Comparison of ENCODE assay signal across 9 cellular contexts in genomic region chr3:66253790-66254620, GRCh38. TPM values are rescaled to one million over a fixed set of nuclear protein-coding genes. Genes with fewer than 3 reads are reported as not detected.
DNase-seq lines count a peak whose midpoint lies in the region; ATAC-seq and TF ChIP-seq lines count a peak whose summit lies in the region.
"Had no signal": no experiment of that assay in that cellular context is flagged by ENCODE, and none has a peak within 500 bp of the region (broad histone marks: within the 10 kb centered on the region; RNA-seq: fewer than 3 reads in every experiment).

No MANE protein-coding gene starts in this region.

- no peak overlapping the region for H3K9ac ChIP-seq in NT2/D1 (ENCODE audit: insufficient read length, low read depth)

- no peak for ATAC-seq in activated CD8-positive, alpha-beta T cell treated with anti-CD3 and anti-CD28 coated beads for 36 hours
- ATAC-seq in activated CD8-positive, alpha-beta T cell treated with anti-CD3 and anti-CD28 coated beads, Interleukin-2, amount 10 ng/mL, durations not matched to agents 7 days and 5 days: no peak

- H3K9me3 Mint-ChIP-seq in activated CD8-positive, alpha-beta T cell treated with anti-CD3 and anti-CD28 coated beads for 36 hours: no peaks in the 10 kb centered on the region
- H3K9me3 Mint-ChIP-seq in activated CD8-positive, alpha-beta T cell treated with anti-CD3 and anti-CD28 coated beads, Interleukin-2, amount 10 ng/mL, durations not matched to agents 7 days and 5 days (ENCODE audit: insufficient read depth): no peaks in the 10 kb centered on the region

- CTCF ChIA-PET in activated CD8-positive, alpha-beta T cell treated with anti-CD3 and anti-CD28 coated beads for 36 hours (lab: Charles Lee): interaction anchor here (0.6 to 3.3 kb wide), 36 partner anchors 8 to 717 kb away, joined by 3 to 34 read pairs (median 5); no protein-coding TSS in a partner anchor
- CTCF ChIA-PET in activated CD8-positive, alpha-beta T cell treated with anti-CD3 and anti-CD28 coated beads, Interleukin-2, amount 10 ng/mL, durations not matched to agents 7 days and 5 days (lab: Charles Lee): interaction anchor here (0.6 to 4.1 kb wide), 36 partner anchors 10 to 735 kb away, joined by 3 to 41 read pairs (median 4); partner anchors contain the start of gene SLC25A26

- no peak for TF ChIP-seq EP300 in ovary (IDR thresholded peaks at IDR 0.05)

- H3K9me3 ChIP-seq in NT2/D1 (ENCODE audit: insufficient read depth, low read length) (no peaks in the 10 kb centered on the region), ovary (no peaks in the 10 kb centered on the region)

- H3K36me3 ChIP-seq in NT2/D1 (ENCODE audit: insufficient read depth, insufficient read length, low read length): peaks cover 2% of the 10 kb centered on the region
- H3K36me3 ChIP-seq in ovary: no peaks in the 10 kb centered on the region

- H3K27me3 ChIP-seq in NT2/D1 (ENCODE audit: insufficient read depth, insufficient read length) (no peaks in the 10 kb centered on the region), ovary (no peaks in the 10 kb centered on the region)

- H3K27me3 Mint-ChIP-seq in activated CD8-positive, alpha-beta T cell treated with anti-CD3 and anti-CD28 coated beads for 36 hours: no peaks in the 10 kb centered on the region
- no peaks in the 10 kb centered on the region for H3K27me3 Mint-ChIP-seq in activated CD8-positive, alpha-beta T cell treated with anti-CD3 and anti-CD28 coated beads, Interleukin-2, amount 10 ng/mL, durations not matched to agents 7 days and 5 days (ENCODE audit: low read depth)
- H3K27me3 Mint-ChIP-seq: activated naive CD8-positive, alpha-beta T cell had no signal

- H3K27ac ChIP-seq in epithelial cell of prostate: no peak overlapping the region
- no peak overlapping the region for H3K27ac ChIP-seq in ovary

- no peak for TF ChIP-seq POLR2A in ovary (IDR thresholded peaks at IDR 0.05)

- 67 to 69% (median 67%) methylated on average over 6 of the region's 6 CpGs for WGBS in ovary, 3 donors

- H3K4me1 Mint-ChIP-seq in activated CD8-positive, alpha-beta T cell treated with anti-CD3 and anti-CD28 coated beads for 36 hours (ENCODE audit: low read depth): peaks cover 2% of the 10 kb centered on the region
- no peaks in the 10 kb centered on the region for H3K4me1 Mint-ChIP-seq in activated CD8-positive, alpha-beta T cell treated with anti-CD3 and anti-CD28 coated beads, Interleukin-2, amount 10 ng/mL, durations not matched to agents 7 days and 5 days (ENCODE audit: low read depth)

- POLR2A ChIA-PET in activated CD8-positive, alpha-beta T cell treated with anti-CD3 and anti-CD28 coated beads for 36 hours (lab: Charles Lee): interaction anchor here (0.5 kb wide), 1 partner anchor 248 kb away, joined by 5 read pairs; no protein-coding TSS in a partner anchor
- POLR2A ChIA-PET in activated CD8-positive, alpha-beta T cell treated with anti-CD3 and anti-CD28 coated beads, Interleukin-2, amount 10 ng/mL, durations not matched to agents 7 days and 5 days (lab: Charles Lee): no interaction called here

- H3K4me1 ChIP-seq in NT2/D1 (ENCODE audit: insufficient read depth, insufficient read length) (no peaks in the 10 kb centered on the region), ovary (ENCODE audit: insufficient read depth) (no peaks in the 10 kb centered on the region)

- peaks cover 11% of the 10 kb centered on the region for H3K36me3 Mint-ChIP-seq in activated CD8-positive, alpha-beta T cell treated with anti-CD3 and anti-CD28 coated beads for 36 hours (ENCODE audit: low read depth)
- H3K36me3 Mint-ChIP-seq in activated CD8-positive, alpha-beta T cell treated with anti-CD3 and anti-CD28 coated beads, Interleukin-2, amount 10 ng/mL, durations not matched to agents 7 days and 5 days (ENCODE audit: low read depth): peaks cover 3% of the 10 kb centered on the region

- no peak overlapping the region for H3K4me3 ChIP-seq in NT2/D1 (ENCODE audit: insufficient read length, low read depth)
- no peak overlapping the region for H3K4me3 ChIP-seq in ovary

- H3K4me3 Mint-ChIP-seq in activated CD8-positive, alpha-beta T cell treated with anti-CD3 and anti-CD28 coated beads for 36 hours: no peak overlapping the region
- H3K4me3 Mint-ChIP-seq in activated CD8-positive, alpha-beta T cell treated with anti-CD3 and anti-CD28 coated beads, Interleukin-2, amount 10 ng/mL, durations not matched to agents 7 days and 5 days: no peak overlapping the region
- H3K4me3 Mint-ChIP-seq: activated naive CD8-positive, alpha-beta T cell had no signal

- intact Hi-C loops in activated CD8-positive, alpha-beta T cell treated with anti-CD3 and anti-CD28 coated beads for 36 hours (cut with micrococcal nuclease): no loop called here
- intact Hi-C loops in ovary (cut with DNase I): loop anchor here in 1 of 4 donors (10.0 kb wide), 1 partner anchor 571 kb away; no protein-coding TSS in a partner anchor

- peak; percentile 91 for TF ChIP-seq CTCF in activated CD8-positive, alpha-beta T cell treated with anti-CD3 and anti-CD28 coated beads for 36 hours (IDR thresholded peaks at IDR 0.05)
- peak; percentile 33 to 53 (median 43) for TF ChIP-seq CTCF in ovary (IDR thresholded peaks at IDR 0.05)

- DNase-seq in activated CD8-positive, alpha-beta T cell treated with anti-CD3 and anti-CD28 coated beads for 36 hours: no peak
- DNase-seq in activated CD8-positive, alpha-beta T cell treated with anti-CD3 and anti-CD28 coated beads, Interleukin-2, amount 10 ng/mL, durations not matched to agents 7 days and 5 days: no peak
- DNase-seq in NT2/D1 (ENCODE audit: low read depth, low spot score) (peak; percentile 15), epithelial cell of prostate (ENCODE audit: low read depth, low spot score) (peak; percentile 5), ovary (no peak), HPDE6-E6E7 (ENCODE audit: extremely low spot score) (no peak), NCI-H187 (lab: John Stamatoyannopoulos, UW) (no peak)
- DNase-seq in activated CD4-positive, CD25-positive, alpha-beta regulatory T cell (lab: John Stamatoyannopoulos, UW): no peak

- no peak overlapping the region for H3K27ac Mint-ChIP-seq in activated CD8-positive, alpha-beta T cell treated with anti-CD3 and anti-CD28 coated beads for 36 hours
- no peak overlapping the region for H3K27ac Mint-ChIP-seq in activated CD8-positive, alpha-beta T cell treated with anti-CD3 and anti-CD28 coated beads, Interleukin-2, amount 10 ng/mL, durations not matched to agents 7 days and 5 days
- H3K27ac Mint-ChIP-seq: activated naive CD8-positive, alpha-beta T cell had no signal

RNA-seq across cellular contexts. Expression of gene SLC25A26, which starts 33.2 kb away (rescaled TPM):
- 10 to 100 TPM; 28.5 to 31.0 TPM for total RNA-seq in activated CD8-positive, alpha-beta T cell treated with anti-CD3 and anti-CD28 coated beads for 36 hours
- total RNA-seq in activated CD8-positive, alpha-beta T cell treated with anti-CD3 and anti-CD28 coated beads, Interleukin-2, amount 10 ng/mL, durations not matched to agents 7 days and 5 days: 10 to 100 TPM; 14.2 to 14.3 TPM
- 10 to 100 TPM; 17.3 to 32.3 (median 22.6) TPM for total RNA-seq in ovary
- polyA plus RNA-seq in ovary: 10 to 100 TPM; 19.9 to 27.7 TPM

Comparison
In these comparisons a context has a peak if more than half of its experiments do, and no peak if none do; other contexts are left out.
1. DNase-seq: peak in NT2/D1 (single experiment) and epithelial cell of prostate (single experiment); none in activated CD8-positive, alpha-beta T cell treated with anti-CD3 and anti-CD28 coated beads for 36 hours (single experiment), activated CD8-positive, alpha-beta T cell treated with anti-CD3 and anti-CD28 coated beads, Interleukin-2, amount 10 ng/mL, durations not matched to agents 7 days and 5 days (single experiment), ovary (0 of 5), HPDE6-E6E7 (single experiment), activated CD4-positive, CD25-positive, alpha-beta regulatory T cell (0 of 4) and NCI-H187 (0 of 2).